8 cellular contexts compared by ENCODE assay signal in genomic region chr7:99409814-99410213, GRCh38. TPM values are rescaled to one million over a fixed set of nuclear protein-coding genes. Genes with fewer than 3 reads are reported as not detected.
A peak's percentile ranks its signal among the peaks of the same experiment; 100 is the strongest.
DNase-seq lines count a peak whose midpoint lies in the region; ATAC-seq lines count a peak whose summit lies in the region.

No MANE protein-coding gene starts in this region.

- POLR2A ChIA-PET in activated CD4-positive, alpha-beta memory T cell treated with anti-CD3 and anti-CD28 coated beads for 36 hours (lab: Charles Lee) = interaction anchor here (1.2 to 3.6 kb wide), 6 partner anchors 10 to 80 kb away, joined by 3 to 27 read pairs (median 8); partner anchors contain the start of gene ARPC1B

- peaks cover 27% of the 10 kb centered on the region for H3K36me3 Mint-ChIP-seq in T-helper 1 cell treated with Interleukin-12 subunit alpha and Interleukin-12 subunit beta and Interleukin-4 antibody, amounts not matched to agents 30 μg/mL and 1 μg/mL, for 36 hours (ENCODE audit: low read depth)
- H3K36me3 Mint-ChIP-seq in activated CD4-positive, alpha-beta memory T cell treated with anti-CD3 and anti-CD28 coated beads for 36 hours = peaks cover 33% of the 10 kb centered on the region

- H3K4me3 ChIP-seq in iPS-11a (ENCODE audit: low read depth, low read length) = peak overlapping the region; percentile 85

- H3K27me3 Mint-ChIP-seq in T-helper 1 cell treated with Interleukin-12 subunit alpha and Interleukin-12 subunit beta and Interleukin-4 antibody, amounts not matched to agents 30 μg/mL and 1 μg/mL, for 36 hours (ENCODE audit: low read depth) = no peaks in the 10 kb centered on the region
- H3K27me3 Mint-ChIP-seq in activated CD4-positive, alpha-beta memory T cell treated with anti-CD3 and anti-CD28 coated beads for 36 hours = no peaks in the 10 kb centered on the region
- H3K27me3 Mint-ChIP-seq in stimulated activated naive CD8-positive, alpha-beta T cell treated with anti-CD3 and anti-CD28 coated beads, Interleukin-15, amount 100 ng/mL, for 72 hours = no peaks in the 10 kb centered on the region

- intact Hi-C loops in activated CD4-positive, alpha-beta memory T cell treated with anti-CD3 and anti-CD28 coated beads for 36 hours (cut with micrococcal nuclease) = loop anchor here (2.0 to 10.0 kb wide), 5 partner anchors 17 to 1019 kb away; partner anchors contain the start of genes FAM200A, MEPCE, ZCWPW1 and ZNF394

- CTCF ChIA-PET in activated CD4-positive, alpha-beta memory T cell treated with anti-CD3 and anti-CD28 coated beads for 36 hours (lab: Charles Lee) = no interaction called here

- DNase-seq in T-helper 1 cell (no peak), activated gamma-delta T cell (lab: John Stamatoyannopoulos, UW) (no peak), NCI-H226 (no peak)
- no peak for DNase-seq in activated CD4-positive, alpha-beta memory T cell treated with anti-CD3 and anti-CD28 coated beads for 36 hours
- DNase-seq in stimulated activated naive CD8-positive, alpha-beta T cell treated with anti-CD3 and anti-CD28 coated beads, Interleukin-15, amount 100 ng/mL, for 72 hours = no peak

- H3K9me3 Mint-ChIP-seq in T-helper 1 cell treated with Interleukin-12 subunit alpha and Interleukin-12 subunit beta and Interleukin-4 antibody, amounts not matched to agents 30 μg/mL and 1 μg/mL, for 36 hours = no peaks in the 10 kb centered on the region
- no peaks in the 10 kb centered on the region for H3K9me3 Mint-ChIP-seq in activated CD4-positive, alpha-beta memory T cell treated with anti-CD3 and anti-CD28 coated beads for 36 hours
- H3K9me3 Mint-ChIP-seq in stimulated activated naive CD8-positive, alpha-beta T cell treated with anti-CD3 and anti-CD28 coated beads, Interleukin-15, amount 100 ng/mL, for 72 hours = no peaks in the 10 kb centered on the region

- peaks cover 36% of the 10 kb centered on the region for H3K4me1 Mint-ChIP-seq in T-helper 1 cell treated with Interleukin-12 subunit alpha and Interleukin-12 subunit beta and Interleukin-4 antibody, amounts not matched to agents 30 μg/mL and 1 μg/mL, for 36 hours (ENCODE audit: low read depth)
- peaks cover 37% of the 10 kb centered on the region for H3K4me1 Mint-ChIP-seq in activated CD4-positive, alpha-beta memory T cell treated with anti-CD3 and anti-CD28 coated beads for 36 hours (ENCODE audit: low read depth)
- H3K4me1 Mint-ChIP-seq in stimulated activated naive CD8-positive, alpha-beta T cell treated with anti-CD3 and anti-CD28 coated beads, Interleukin-15, amount 100 ng/mL, for 72 hours = peaks cover 41% of the 10 kb centered on the region

- ATAC-seq in stimulated activated naive CD8-positive, alpha-beta T cell treated with anti-CD3 and anti-CD28 coated beads, Interleukin-15, amount 100 ng/mL, for 72 hours = no peak
- no peak for ATAC-seq in GM21367 (IDR thresholded peaks at IDR 0.05; ENCODE audit: unreplicated experiment)

- peak overlapping the region; percentile 94 for H3K27ac Mint-ChIP-seq in T-helper 1 cell treated with Interleukin-12 subunit alpha and Interleukin-12 subunit beta and Interleukin-4 antibody, amounts not matched to agents 30 μg/mL and 1 μg/mL, for 36 hours
- peak overlapping the region; percentile 99 for H3K27ac Mint-ChIP-seq in activated CD4-positive, alpha-beta memory T cell treated with anti-CD3 and anti-CD28 coated beads for 36 hours
- peak overlapping the region; percentile 30 to 100 for H3K27ac Mint-ChIP-seq in stimulated activated naive CD8-positive, alpha-beta T cell treated with anti-CD3 and anti-CD28 coated beads, Interleukin-15, amount 100 ng/mL, for 72 hours

- peak overlapping the region; percentile 100 for H3K4me3 Mint-ChIP-seq in T-helper 1 cell treated with Interleukin-12 subunit alpha and Interleukin-12 subunit beta and Interleukin-4 antibody, amounts not matched to agents 30 μg/mL and 1 μg/mL, for 36 hours
- peak overlapping the region; percentile 99 for H3K4me3 Mint-ChIP-seq in activated CD4-positive, alpha-beta memory T cell treated with anti-CD3 and anti-CD28 coated beads for 36 hours
- H3K4me3 Mint-ChIP-seq in stimulated activated naive CD8-positive, alpha-beta T cell treated with anti-CD3 and anti-CD28 coated beads, Interleukin-15, amount 100 ng/mL, for 72 hours = peak overlapping the region; percentile 89 to 90

RNA-seq across cellular contexts. Expression of gene BUD31, which starts 1.0 kb away (rescaled TPM):
- total RNA-seq in activated CD4-positive, alpha-beta memory T cell treated with anti-CD3 and anti-CD28 coated beads for 36 hours = 100 to 1,000 TPM; 143 to 149 TPM

RNA-seq across cellular contexts. Expression of gene PDAP1, which starts 1.4 kb away (rescaled TPM):
- total RNA-seq in activated CD4-positive, alpha-beta memory T cell treated with anti-CD3 and anti-CD28 coated beads for 36 hours = 100 to 1,000 TPM; 149 to 162 TPM

RNA-seq across cellular contexts. Expression of gene PTCD1, which starts 28.8 kb away (rescaled TPM):
- total RNA-seq in activated CD4-positive, alpha-beta memory T cell treated with anti-CD3 and anti-CD28 coated beads for 36 hours = 1 to 10 TPM; 7.4 TPM

RNA-seq across cellular contexts. Expression of gene CPSF4, which starts 28.9 kb away (rescaled TPM):
- 10 to 100 TPM; 57.7 to 60.3 TPM for total RNA-seq in activated CD4-positive, alpha-beta memory T cell treated with anti-CD3 and anti-CD28 coated beads for 36 hours

RNA-seq across cellular contexts. Expression of gene ARPC1B, which starts 35.3 kb away (rescaled TPM):
- 100 to 1,000 TPM; 432 to 435 TPM for total RNA-seq in activated CD4-positive, alpha-beta memory T cell treated with anti-CD3 and anti-CD28 coated beads for 36 hours
